Comparison of ENCODE assay signal across 1 cellular context in genomic region chr9:111632695-111633388, GRCh38.
TF ChIP-seq lines count a peak whose summit lies in the region.

No MANE protein-coding gene starts in this region.

TF ChIP-seq in IMR-90, 13 proteins besides CTCF, POLR2A, EP300 and RAD21:
- TF ChIP-seq ELK1 (IDR thresholded peaks at IDR 0.05; ENCODE audit: borderline replicate concordance, low read depth, low read length) (no peak), FOS (IDR thresholded peaks at IDR 0.05; ENCODE audit: low read depth, low read length) (no peak), CHD1 (IDR thresholded peaks at IDR 0.05; ENCODE audit: low read depth, low read length) (no peak), BHLHE40 (IDR thresholded peaks at IDR 0.05; ENCODE audit: low read depth, low read length) (no peak), NFE2L2 (IDR thresholded peaks at IDR 0.05; ENCODE audit: low read depth, low read length) (no peak), SMC3 (IDR thresholded peaks at IDR 0.05; ENCODE audit: low read depth, low read length) (no peak), MXI1 (IDR thresholded peaks at IDR 0.05; ENCODE audit: borderline replicate concordance, low read depth, low read length) (no peak), RCOR1 (IDR thresholded peaks at IDR 0.05; ENCODE audit: insufficient replicate concordance, low read length) (no peak), USF2 (IDR thresholded peaks at IDR 0.05; ENCODE audit: low read depth, low read length) (no peak), CEBPB (IDR thresholded peaks at IDR 0.05; ENCODE audit: low read depth, low read length) (no peak), MAFK (IDR thresholded peaks at IDR 0.05; ENCODE audit: low read depth, low read length) (no peak), RFX5 (IDR thresholded peaks at IDR 0.05; ENCODE audit: low read depth, low read length) (no peak), MAZ (IDR thresholded peaks at IDR 0.05; ENCODE audit: borderline replicate concordance, low read depth, low read length) (no peak)
